In the genomic region with DNA sequence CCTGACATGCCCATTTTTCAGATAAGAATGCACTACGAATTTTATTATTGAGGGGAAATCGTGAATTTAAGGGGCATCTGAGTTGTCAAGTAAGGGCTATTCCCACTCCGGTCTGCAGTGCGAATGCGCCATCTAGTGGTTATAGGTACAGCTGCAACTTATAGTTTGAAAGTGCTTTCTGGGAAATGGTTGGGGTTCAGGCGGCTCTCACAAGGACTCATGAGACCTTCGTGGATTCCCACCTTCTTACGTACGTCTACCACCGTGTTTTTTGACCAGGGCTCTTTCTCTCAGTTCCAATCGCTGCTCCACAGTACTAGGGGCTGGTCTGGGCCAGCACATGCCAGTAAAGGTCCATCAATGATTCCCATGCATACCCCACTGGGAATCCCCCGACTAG, we compare ENCODE assay signal across 1 cellular context.
TF ChIP-seq lines count a peak whose summit lies in the region.

No MANE protein-coding gene starts in this region.

TF ChIP-seq in GM23338, 12 proteins besides CTCF, POLR2A, EP300 and RAD21 (continued from another document):
- TF ChIP-seq, protein P1, sequence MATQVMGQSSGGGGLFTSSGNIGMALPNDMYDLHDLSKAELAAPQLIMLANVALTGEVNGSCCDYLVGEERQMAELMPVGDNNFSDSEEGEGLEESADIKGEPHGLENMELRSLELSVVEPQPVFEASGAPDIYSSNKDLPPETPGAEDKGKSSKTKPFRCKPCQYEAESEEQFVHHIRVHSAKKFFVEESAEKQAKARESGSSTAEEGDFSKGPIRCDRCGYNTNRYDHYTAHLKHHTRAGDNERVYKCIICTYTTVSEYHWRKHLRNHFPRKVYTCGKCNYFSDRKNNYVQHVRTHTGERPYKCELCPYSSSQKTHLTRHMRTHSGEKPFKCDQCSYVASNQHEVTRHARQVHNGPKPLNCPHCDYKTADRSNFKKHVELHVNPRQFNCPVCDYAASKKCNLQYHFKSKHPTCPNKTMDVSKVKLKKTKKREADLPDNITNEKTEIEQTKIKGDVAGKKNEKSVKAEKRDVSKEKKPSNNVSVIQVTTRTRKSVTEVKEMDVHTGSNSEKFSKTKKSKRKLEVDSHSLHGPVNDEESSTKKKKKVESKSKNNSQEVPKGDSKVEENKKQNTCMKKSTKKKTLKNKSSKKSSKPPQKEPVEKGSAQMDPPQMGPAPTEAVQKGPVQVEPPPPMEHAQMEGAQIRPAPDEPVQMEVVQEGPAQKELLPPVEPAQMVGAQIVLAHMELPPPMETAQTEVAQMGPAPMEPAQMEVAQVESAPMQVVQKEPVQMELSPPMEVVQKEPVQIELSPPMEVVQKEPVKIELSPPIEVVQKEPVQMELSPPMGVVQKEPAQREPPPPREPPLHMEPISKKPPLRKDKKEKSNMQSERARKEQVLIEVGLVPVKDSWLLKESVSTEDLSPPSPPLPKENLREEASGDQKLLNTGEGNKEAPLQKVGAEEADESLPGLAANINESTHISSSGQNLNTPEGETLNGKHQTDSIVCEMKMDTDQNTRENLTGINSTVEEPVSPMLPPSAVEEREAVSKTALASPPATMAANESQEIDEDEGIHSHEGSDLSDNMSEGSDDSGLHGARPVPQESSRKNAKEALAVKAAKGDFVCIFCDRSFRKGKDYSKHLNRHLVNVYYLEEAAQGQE (IDR thresholded peaks at IDR 0.05; ENCODE audit: unreplicated experiment), result no peak
- no peak for TF ChIP-seq STAT1 (IDR thresholded peaks at IDR 0.05; ENCODE audit: unreplicated experiment)
- TF ChIP-seq, protein P2, sequence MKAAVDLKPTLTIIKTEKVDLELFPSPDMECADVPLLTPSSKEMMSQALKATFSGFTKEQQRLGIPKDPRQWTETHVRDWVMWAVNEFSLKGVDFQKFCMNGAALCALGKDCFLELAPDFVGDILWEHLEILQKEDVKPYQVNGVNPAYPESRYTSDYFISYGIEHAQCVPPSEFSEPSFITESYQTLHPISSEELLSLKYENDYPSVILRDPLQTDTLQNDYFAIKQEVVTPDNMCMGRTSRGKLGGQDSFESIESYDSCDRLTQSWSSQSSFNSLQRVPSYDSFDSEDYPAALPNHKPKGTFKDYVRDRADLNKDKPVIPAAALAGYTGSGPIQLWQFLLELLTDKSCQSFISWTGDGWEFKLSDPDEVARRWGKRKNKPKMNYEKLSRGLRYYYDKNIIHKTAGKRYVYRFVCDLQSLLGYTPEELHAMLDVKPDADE (IDR thresholded peaks at IDR 0.05), result no peak
- TF ChIP-seq EZH2 (IDR thresholded peaks at IDR 0.05; ENCODE audit: low read depth, unreplicated experiment), result no peak
- TF ChIP-seq CREB1 (CRISPR knock-in tag; IDR thresholded peaks at IDR 0.05; ENCODE audit: low read depth), result no peak
- no peak for TF ChIP-seq NANOG (IDR thresholded peaks at IDR 0.05; ENCODE audit: borderline replicate concordance)
- TF ChIP-seq EZH2phosphoT487 (IDR thresholded peaks at IDR 0.05; ENCODE audit: unreplicated experiment), result no peak
